16 cellular contexts compared by ENCODE assay signal in the genomic region with DNA sequence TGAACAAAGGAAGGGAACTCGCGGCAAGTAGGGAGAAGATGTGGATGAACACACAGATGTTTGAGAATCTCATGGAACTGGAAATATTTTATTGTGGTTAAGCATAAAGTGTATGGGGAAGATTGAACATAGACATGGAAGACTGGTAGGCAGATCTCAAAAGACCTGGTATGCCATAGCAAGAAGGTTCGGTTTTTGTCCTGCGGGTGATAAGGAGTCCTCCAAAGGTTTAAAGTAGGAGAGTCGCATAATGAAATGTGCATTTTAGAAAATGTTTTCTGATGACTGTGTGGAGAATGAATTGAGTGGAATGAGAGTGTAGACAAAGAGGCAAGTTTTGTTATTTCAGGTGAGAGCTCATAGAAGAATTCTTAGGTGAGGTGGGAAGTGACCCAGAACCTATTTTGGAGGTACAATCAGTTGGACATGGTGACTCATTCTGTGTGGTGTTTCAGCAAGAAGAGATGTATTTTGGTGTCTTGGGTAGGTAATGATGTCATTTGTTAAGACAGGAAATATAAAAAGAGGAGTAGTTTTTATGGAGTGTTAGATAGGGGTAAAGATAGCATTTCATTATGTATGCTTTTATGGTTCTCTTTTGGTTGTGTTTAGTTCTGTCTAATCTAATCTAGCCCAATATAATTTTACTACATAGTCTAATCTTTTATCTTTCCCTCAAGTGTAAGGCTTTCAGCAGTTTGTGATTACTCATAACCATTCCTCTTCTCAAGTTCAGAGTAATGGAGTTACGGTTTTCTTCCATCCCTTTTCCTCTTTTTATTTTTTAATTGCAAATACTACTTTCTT.
DNase-seq lines count a peak whose midpoint lies in the region; ATAC-seq, FAIRE-seq and TF ChIP-seq lines count a peak whose summit lies in the region.
"Had no signal": no experiment of that assay in that cellular context is flagged by ENCODE, and none has a peak within 500 bp of the region (broad histone marks: within the 10 kb centered on the region; RNA-seq: fewer than 3 reads in every experiment).

No MANE protein-coding gene starts in this region.

- no peak overlapping the region for H3K4me3 ChIP-seq in PC-3 (ENCODE audit: low read length)
- no peak overlapping the region for H3K4me3 ChIP-seq in bronchial epithelial cell (ENCODE audit: low read depth, low read length)
- no peak overlapping the region for H3K4me3 ChIP-seq in trophoblast cell (ENCODE audit: low read depth, low read length)
- H3K4me3 ChIP-seq: coronary artery had no signal

- H2BK20ac ChIP-seq in H9 (ENCODE audit: low read depth, low read length, poor library complexity, severe bottlenecking) = no peak overlapping the region

- no TSS peak for BruUV-seq in PC-3 (replicated peaks; lab: Mats Ljungman, UMichigan)

- no CpG with 5 or more reads among the region's 6 CpGs for WGBS in trophoblast cell (ENCODE audit: extremely low coverage, insufficient coverage, insufficient read length)
- WGBS in H9 (ENCODE audit: extremely low coverage, insufficient read length, low lambda C conversion rate) = 100% methylated on average over 1 of the region's 6 CpGs

- H3K79me1 ChIP-seq in trophoblast cell (ENCODE audit: low read length) (no peaks in the 10 kb centered on the region), H9 (ENCODE audit: insufficient read depth, low read depth, low read length, poor library complexity, severe bottlenecking) (no peaks in the 10 kb centered on the region)

- H2BK5ac ChIP-seq in trophoblast cell (ENCODE audit: low read depth, low read length, poor library complexity) (no peak overlapping the region), H9 (ENCODE audit: insufficient read length, low read length) (no peak overlapping the region)

- H4K8ac ChIP-seq in trophoblast cell (ENCODE audit: low read depth, low read length) (no peak overlapping the region), H9 (replicated peaks; ENCODE audit: insufficient read length, low read depth, low read length) (no peak overlapping the region)

- POLR2A ChIA-PET in PC-3 (lab: Charles Lee; ENCODE audit: unreplicated experiment) = no interaction called here

- H2AK5ac ChIP-seq in trophoblast cell (ENCODE audit: low read length) (no peak overlapping the region), H9 (ENCODE audit: insufficient read length, low read length) (no peak overlapping the region)

- no peaks in the 10 kb centered on the region for H3K9me2 ChIP-seq in PC-3 (replicated peaks; ENCODE audit: low read length)

- no peak overlapping the region for H2BK15ac ChIP-seq in H9 (ENCODE audit: low read depth, low read length)

- H3K79me2 ChIP-seq in PC-3 (ENCODE audit: low read length) (no peaks in the 10 kb centered on the region), trophoblast cell (ENCODE audit: control insufficient read depth, insufficient read depth, low read length, poor library complexity) (no peaks in the 10 kb centered on the region), H9 (ENCODE audit: insufficient read depth, low read length) (no peaks in the 10 kb centered on the region)

- H3K27me3 ChIP-seq in PC-3 (ENCODE audit: low read length) (no peaks in the 10 kb centered on the region), bronchial epithelial cell (ENCODE audit: control insufficient read depth, insufficient read depth, low read length) (no peaks in the 10 kb centered on the region), trophoblast cell (ENCODE audit: insufficient read depth, low read length) (no peaks in the 10 kb centered on the region), H9 (ENCODE audit: insufficient read depth, low read length) (no peaks in the 10 kb centered on the region)

- H2AFZ ChIP-seq in PC-3 (ENCODE audit: low read length) = no peak overlapping the region
- H2AFZ ChIP-seq in trophoblast cell (ENCODE audit: insufficient read depth, low read length, poor library complexity) = no peak overlapping the region
- H2AFZ ChIP-seq in H9 (ENCODE audit: low read length) = no peak overlapping the region

- H3T11ph ChIP-seq in H9 (ENCODE audit: low read length) = no peak overlapping the region

- no peak overlapping the region for H3K4ac ChIP-seq in trophoblast cell (ENCODE audit: low read depth, low read length)
- no peak overlapping the region for H3K4ac ChIP-seq in H9 (ENCODE audit: low read depth, low read length)

- H3K36me3 ChIP-seq in PC-3 (ENCODE audit: low read depth, low read length) (no peaks in the 10 kb centered on the region), bronchial epithelial cell (ENCODE audit: control insufficient read depth, insufficient read depth, low read length) (no peaks in the 10 kb centered on the region), trophoblast cell (ENCODE audit: control insufficient read depth in 1 of 2, insufficient read depth in 2 of 2, low read length in 2 of 2) (no peaks in the 10 kb centered on the region)

- peak; percentile 82 for ATAC-seq in PC-3
- ATAC-seq in GM18870 (IDR thresholded peaks at IDR 0.05; ENCODE audit: unreplicated experiment) = no peak

- H3K9me3 Mint-ChIP-seq in activated T-cell treated with anti-CD3 and anti-CD28 coated beads, Interleukin-2, amount 50 U/mL, for 24 hours = no peaks in the 10 kb centered on the region
- H3K9me3 Mint-ChIP-seq in H9 = no peaks in the 10 kb centered on the region

- H3K23me2 ChIP-seq in H9 (ENCODE audit: insufficient read length, low read depth, low read length, poor library complexity, severe bottlenecking) = no peaks in the 10 kb centered on the region

- no peak overlapping the region for H3K56ac ChIP-seq in H9 (ENCODE audit: insufficient read length, low read depth, low read length)

- CTCF ChIA-PET in PC-3 (lab: Charles Lee) = no interaction called here

- intact Hi-C loops in PC-3 (cut with micrococcal nuclease) = no loop called here

- H3K27ac Mint-ChIP-seq in activated T-cell treated with anti-CD3 and anti-CD28 coated beads, Interleukin-2, amount 50 U/mL, for 24 hours = peak overlapping the region; percentile 76
- H3K27ac Mint-ChIP-seq in H9 = no peak overlapping the region; a peak in 1 of 7 replicates

- no peak overlapping the region for H4K5ac ChIP-seq in H9 (ENCODE audit: insufficient read length, low read depth, low read length)

- no peak overlapping the region for H3K4me3 Mint-ChIP-seq in activated T-cell treated with anti-CD3 and anti-CD28 coated beads, Interleukin-2, amount 50 U/mL, for 24 hours
- no peak overlapping the region for H3K4me3 Mint-ChIP-seq in H9

- H4K91ac ChIP-seq in trophoblast cell (ENCODE audit: low read depth, low read length) (no peak overlapping the region), H9 (ENCODE audit: insufficient read length, low read depth, low read length) (no peak overlapping the region)

- no peaks in the 10 kb centered on the region for H3F3A ChIP-seq in PC-3 (ENCODE audit: low read length, unreplicated experiment)

- no peak for DNase-seq in activated T-cell treated with anti-CD3 and anti-CD28 coated beads, Interleukin-2, amount 50 U/mL, for 24 hours
- no peak for DNase-seq in activated T-cell treated with anti-CD3 and anti-CD28 coated beads for 4 hours
- peak; percentile 69 for DNase-seq in PC-3
- peak; percentile 65 for DNase-seq in bronchial epithelial cell (ENCODE audit: low read depth)
- DNase-seq in trophoblast cell = peak; percentile 78 to 95
- DNase-seq in GM19239 (ENCODE audit: insufficient read length, low spot score) = no peak
- DNase-seq in H9 = no peak
- DNase-seq: ACHN, DMS79, NCI-H1417, NCI-H510A, posterior cingulate gyrus, RPMI8226 had no signal

- H3K9me3 ChIP-seq in PC-3 (ENCODE audit: low read length) (no peaks in the 10 kb centered on the region), trophoblast cell (ENCODE audit: insufficient read depth, low read depth, low read length) (no peaks in the 10 kb centered on the region), H9 (ENCODE audit: control insufficient read depth, low read depth, low read length) (no peaks in the 10 kb centered on the region)

- no peak overlapping the region for H3K14ac ChIP-seq in trophoblast cell (ENCODE audit: low read length)
- H3K14ac ChIP-seq in H9 (ENCODE audit: insufficient read depth, low read length) = no peak overlapping the region

- H3K36me3 Mint-ChIP-seq in activated T-cell treated with anti-CD3 and anti-CD28 coated beads, Interleukin-2, amount 50 U/mL, for 24 hours (ENCODE audit: low read depth) = peaks cover 42% of the 10 kb centered on the region
- H3K36me3 Mint-ChIP-seq in H9 (ENCODE audit: insufficient read depth in 1 of 3, low read depth in 3 of 3) = no peaks in the 10 kb centered on the region; a peak in 2 of 7 replicates

- H4K12ac ChIP-seq in trophoblast cell (ENCODE audit: low read depth, low read length) = no peak overlapping the region

- H3K4me1 ChIP-seq in PC-3 (ENCODE audit: insufficient read depth, low read length) = peaks cover 21% of the 10 kb centered on the region
- H3K4me1 ChIP-seq in trophoblast cell (ENCODE audit: control insufficient read depth in 1 of 2, insufficient read depth in 2 of 2, low read length in 2 of 2) = no peaks in the 10 kb centered on the region
- no peaks in the 10 kb centered on the region for H3K4me1 ChIP-seq in H9 (ENCODE audit: insufficient read depth, low read length)

- H3K18ac ChIP-seq in trophoblast cell (ENCODE audit: low read length) (no peak overlapping the region), H9 (ENCODE audit: insufficient read length, low read depth, low read length) (no peak overlapping the region)

- peaks cover 27% of the 10 kb centered on the region for H3K4me1 Mint-ChIP-seq in activated T-cell treated with anti-CD3 and anti-CD28 coated beads, Interleukin-2, amount 50 U/mL, for 24 hours (ENCODE audit: low read depth)
- peaks cover 5 to 8% of the 10 kb centered on the region in 2 experiments; a peak in 3 of 4 replicates for H3K4me1 Mint-ChIP-seq in H9

- FAIRE-seq in bronchial epithelial cell (lab: Jason Lieb, UNC) = peak; percentile 23
- no peak for FAIRE-seq in GM19239 (lab: Jason Lieb, UNC)
- FAIRE-seq: H1 had no signal

- H3K27ac ChIP-seq in PC-3 (ENCODE audit: low read length) (peak overlapping the region; percentile 28), trophoblast cell (ENCODE audit: low read depth, low read length) (no peak overlapping the region), H9 (ENCODE audit: insufficient read length, low read depth, low read length) (no peak overlapping the region)
- H3K27ac ChIP-seq: coronary artery had no signal

- H3K27me3 Mint-ChIP-seq in activated T-cell treated with anti-CD3 and anti-CD28 coated beads, Interleukin-2, amount 50 U/mL, for 24 hours = no peaks in the 10 kb centered on the region
- H3K27me3 Mint-ChIP-seq in H9 (ENCODE audit: low read depth) = no peaks in the 10 kb centered on the region

- TF ChIP-seq CTCF in PC-3 (conservative IDR thresholded peaks at IDR 0.05; ENCODE audit: low read depth, low read length) (no peak), bronchial epithelial cell (IDR thresholded peaks at IDR 0.05; ENCODE audit: insufficient read depth, low read length, severe bottlenecking) (no peak), H9 (conservative IDR thresholded peaks at IDR 0.05) (no peak)

- H2BK120ac ChIP-seq in trophoblast cell (ENCODE audit: insufficient read depth, low read length, poor library complexity) (no peak overlapping the region), H9 (ENCODE audit: low read depth, low read length, poor library complexity, severe bottlenecking) (no peak overlapping the region)

- peak overlapping the region; percentile 1; the same call in 1 of the 2 replicates for H3K4me2 ChIP-seq in PC-3 (ENCODE audit: low read length)
- H3K4me2 ChIP-seq in trophoblast cell (ENCODE audit: low read length) = no peak overlapping the region
- no peak overlapping the region for H3K4me2 ChIP-seq in H9 (ENCODE audit: insufficient read depth, insufficient read length, low read length)

- no peak overlapping the region for H2BK12ac ChIP-seq in trophoblast cell (ENCODE audit: low read length)
- no peak overlapping the region for H2BK12ac ChIP-seq in H9 (ENCODE audit: insufficient read length, low read depth, low read length)

- no peak overlapping the region for H3K23ac ChIP-seq in trophoblast cell (ENCODE audit: low read length)
- H3K23ac ChIP-seq in H9 (ENCODE audit: insufficient read length, low read depth, low read length) = no peak overlapping the region

- no peaks in the 10 kb centered on the region for H4K20me1 ChIP-seq in PC-3 (ENCODE audit: low read length)
- no peaks in the 10 kb centered on the region for H4K20me1 ChIP-seq in H9 (ENCODE audit: control insufficient read depth, insufficient read depth, insufficient read length)

- H3K9ac ChIP-seq in PC-3 (ENCODE audit: low read length) (no peak overlapping the region), trophoblast cell (ENCODE audit: low read length) (no peak overlapping the region), H9 (ENCODE audit: extremely low read depth, insufficient read length, low read length) (no peak overlapping the region)

Comparison
In these comparisons a context has a peak if more than half of its experiments do, and no peak if none do; other contexts are left out.
1. DNase-seq: peak in PC-3 (single experiment), bronchial epithelial cell (single experiment) and trophoblast cell (2 of 2); none in activated T-cell treated with anti-CD3 and anti-CD28 coated beads, Interleukin-2, amount 50 U/mL, for 24 hours (single experiment), activated T-cell treated with anti-CD3 and anti-CD28 coated beads for 4 hours (single experiment), GM19239 (single experiment) and H9 (single experiment).